In genomic region chr6:85449818-85450577, GRCh38 we compare ENCODE assay signal across 1 cellular context.
TF ChIP-seq lines count a peak whose summit lies in the region.

TSS of gene NT5E (plus strand) at chr6:85450083. CDS start at chr6:85450140, 57 bp downstream.

TF ChIP-seq in HepG2, 621 proteins besides CTCF, POLR2A, EP300 and RAD21 (continued from another document and continues in another):
- no peak for TF ChIP-seq GLMP (CRISPR knock-in tag; IDR thresholded peaks at IDR 0.05; ENCODE audit: borderline replicate concordance)
- TF ChIP-seq ZNF781 (CRISPR knock-in tag; IDR thresholded peaks at IDR 0.05; ENCODE audit: borderline replicate concordance, not compliant biosample characterization), result peak; percentile 77
- no peak for TF ChIP-seq ELF1 (CRISPR knock-in tag; IDR thresholded peaks at IDR 0.05)
- TF ChIP-seq, protein P1, sequence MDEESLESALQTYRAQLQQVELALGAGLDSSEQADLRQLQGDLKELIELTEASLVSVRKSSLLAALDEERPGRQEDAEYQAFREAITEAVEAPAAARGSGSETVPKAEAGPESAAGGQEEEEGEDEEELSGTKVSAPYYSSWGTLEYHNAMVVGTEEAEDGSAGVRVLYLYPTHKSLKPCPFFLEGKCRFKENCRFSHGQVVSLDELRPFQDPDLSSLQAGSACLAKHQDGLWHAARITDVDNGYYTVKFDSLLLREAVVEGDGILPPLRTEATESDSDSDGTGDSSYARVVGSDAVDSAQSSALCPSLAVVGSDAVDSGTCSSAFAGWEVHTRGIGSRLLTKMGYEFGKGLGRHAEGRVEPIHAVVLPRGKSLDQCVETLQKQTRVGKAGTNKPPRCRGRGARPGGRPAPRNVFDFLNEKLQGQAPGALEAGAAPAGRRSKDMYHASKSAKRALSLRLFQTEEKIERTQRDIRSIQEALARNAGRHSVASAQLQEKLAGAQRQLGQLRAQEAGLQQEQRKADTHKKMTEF (CRISPR knock-in tag; IDR thresholded peaks at IDR 0.05), result peak; percentile 88
- TF ChIP-seq FOXA1 (IDR thresholded peaks at IDR 0.05), result no peak
- TF ChIP-seq FOXA1 (CRISPR knock-in tag; IDR thresholded peaks at IDR 0.05), result no peak
- TF ChIP-seq, protein P2, sequence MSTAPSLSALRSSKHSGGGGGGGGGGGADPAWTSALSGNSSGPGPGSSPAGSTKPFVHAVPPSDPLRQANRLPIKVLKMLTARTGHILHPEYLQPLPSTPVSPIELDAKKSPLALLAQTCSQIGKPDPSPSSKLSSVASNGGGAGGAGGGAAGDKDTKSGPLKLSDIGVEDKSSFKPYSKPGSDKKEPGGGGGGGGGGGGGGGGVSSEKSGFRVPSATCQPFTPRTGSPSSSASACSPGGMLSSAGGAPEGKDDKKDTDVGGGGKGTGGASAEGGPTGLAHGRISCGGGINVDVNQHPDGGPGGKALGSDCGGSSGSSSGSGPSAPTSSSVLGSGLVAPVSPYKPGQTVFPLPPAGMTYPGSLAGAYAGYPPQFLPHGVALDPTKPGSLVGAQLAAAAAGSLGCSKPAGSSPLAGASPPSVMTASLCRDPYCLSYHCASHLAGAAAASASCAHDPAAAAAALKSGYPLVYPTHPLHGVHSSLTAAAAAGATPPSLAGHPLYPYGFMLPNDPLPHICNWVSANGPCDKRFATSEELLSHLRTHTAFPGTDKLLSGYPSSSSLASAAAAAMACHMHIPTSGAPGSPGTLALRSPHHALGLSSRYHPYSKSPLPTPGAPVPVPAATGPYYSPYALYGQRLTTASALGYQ (CRISPR knock-in tag; IDR thresholded peaks at IDR 0.05), result peak; percentile 42; the same call in 1 of the 2 replicates
- no peak for TF ChIP-seq ZNF580 (CRISPR knock-in tag; IDR thresholded peaks at IDR 0.05; ENCODE audit: borderline replicate concordance, low read depth)
- no peak for TF ChIP-seq THAP9 (CRISPR knock-in tag; IDR thresholded peaks at IDR 0.05; ENCODE audit: borderline replicate concordance)
- TF ChIP-seq, protein P3, sequence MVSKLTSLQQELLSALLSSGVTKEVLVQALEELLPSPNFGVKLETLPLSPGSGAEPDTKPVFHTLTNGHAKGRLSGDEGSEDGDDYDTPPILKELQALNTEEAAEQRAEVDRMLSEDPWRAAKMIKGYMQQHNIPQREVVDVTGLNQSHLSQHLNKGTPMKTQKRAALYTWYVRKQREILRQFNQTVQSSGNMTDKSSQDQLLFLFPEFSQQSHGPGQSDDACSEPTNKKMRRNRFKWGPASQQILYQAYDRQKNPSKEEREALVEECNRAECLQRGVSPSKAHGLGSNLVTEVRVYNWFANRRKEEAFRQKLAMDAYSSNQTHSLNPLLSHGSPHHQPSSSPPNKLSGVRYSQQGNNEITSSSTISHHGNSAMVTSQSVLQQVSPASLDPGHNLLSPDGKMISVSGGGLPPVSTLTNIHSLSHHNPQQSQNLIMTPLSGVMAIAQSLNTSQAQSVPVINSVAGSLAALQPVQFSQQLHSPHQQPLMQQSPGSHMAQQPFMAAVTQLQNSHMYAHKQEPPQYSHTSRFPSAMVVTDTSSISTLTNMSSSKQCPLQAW (CRISPR knock-in tag; IDR thresholded peaks at IDR 0.05), result peak; percentile 74; the same call in 1 of the 2 replicates
- TF ChIP-seq IRF2 (CRISPR knock-in tag; IDR thresholded peaks at IDR 0.05), result peak; percentile 67
- TF ChIP-seq ZNF552 (CRISPR knock-in tag; IDR thresholded peaks at IDR 0.05; ENCODE audit: borderline replicate concordance), result no peak
- TF ChIP-seq ZNF563 (CRISPR knock-in tag; IDR thresholded peaks at IDR 0.05), result peak; percentile 46; the same call in 1 of the 2 replicates
- no peak for TF ChIP-seq AGO1 (IDR thresholded peaks at IDR 0.05; ENCODE audit: low read depth, low read length, poor library complexity, severe bottlenecking)
- peak; percentile 86 for TF ChIP-seq KDM2A (CRISPR knock-in tag; IDR thresholded peaks at IDR 0.05; ENCODE audit: borderline replicate concordance, low read depth)
- TF ChIP-seq ATAD3A (CRISPR knock-in tag; IDR thresholded peaks at IDR 0.05), result no peak
- TF ChIP-seq MEIS1 (CRISPR knock-in tag; IDR thresholded peaks at IDR 0.05; ENCODE audit: borderline replicate concordance), result peak; percentile 62; the same call in 1 of the 2 replicates
- TF ChIP-seq ZNF616 (CRISPR knock-in tag; IDR thresholded peaks at IDR 0.05; ENCODE audit: low read depth), result no peak; the same call in 1 of the 2 replicates
- no peak for TF ChIP-seq ZNF180 (CRISPR knock-in tag; IDR thresholded peaks at IDR 0.05; ENCODE audit: borderline replicate concordance, low read depth)
- TF ChIP-seq CBX5 (CRISPR knock-in tag; IDR thresholded peaks at IDR 0.05; ENCODE audit: borderline replicate concordance), result peak; percentile 41; the same call in 1 of the 2 replicates
- peak; percentile 73; the same call in 1 of the 2 replicates for TF ChIP-seq ZNF235 (CRISPR knock-in tag; IDR thresholded peaks at IDR 0.05; ENCODE audit: borderline replicate concordance)
- 0 out of 2 replicates have a peak, but pooled peaks have one; percentile 15 for TF ChIP-seq MAF1 (CRISPR knock-in tag; IDR thresholded peaks at IDR 0.05; ENCODE audit: borderline replicate concordance)
- no peak for TF ChIP-seq ZNF121 (CRISPR knock-in tag; IDR thresholded peaks at IDR 0.05)
- TF ChIP-seq DNMT3B (CRISPR knock-in tag; conservative IDR thresholded peaks at IDR 0.05), result no peak
- TF ChIP-seq RELA (CRISPR knock-in tag; IDR thresholded peaks at IDR 0.05), result no peak
- TF ChIP-seq HMG20A (CRISPR knock-in tag; IDR thresholded peaks at IDR 0.05; ENCODE audit: borderline replicate concordance), result no peak
- TF ChIP-seq MIER3 (CRISPR knock-in tag; IDR thresholded peaks at IDR 0.05; ENCODE audit: borderline replicate concordance), result 0 out of 2 replicates have a peak, but pooled peaks have one; percentile 18
- TF ChIP-seq ZNF710 (CRISPR knock-in tag; IDR thresholded peaks at IDR 0.05; ENCODE audit: borderline replicate concordance), result peak; percentile 29; the same call in 1 of the 2 replicates
- TF ChIP-seq ZNF44 (CRISPR knock-in tag; IDR thresholded peaks at IDR 0.05), result no peak
- peak; percentile 71 for TF ChIP-seq ZNF274 (CRISPR knock-in tag; IDR thresholded peaks at IDR 0.05)
- peak; percentile 17; the same call in 1 of the 2 replicates for TF ChIP-seq ZBTB14 (CRISPR knock-in tag; IDR thresholded peaks at IDR 0.05)
- TF ChIP-seq SIX1 (CRISPR knock-in tag; IDR thresholded peaks at IDR 0.05; ENCODE audit: borderline replicate concordance), result 0 out of 2 replicates have a peak, but pooled peaks have one; percentile 9
- TF ChIP-seq, protein P4, sequence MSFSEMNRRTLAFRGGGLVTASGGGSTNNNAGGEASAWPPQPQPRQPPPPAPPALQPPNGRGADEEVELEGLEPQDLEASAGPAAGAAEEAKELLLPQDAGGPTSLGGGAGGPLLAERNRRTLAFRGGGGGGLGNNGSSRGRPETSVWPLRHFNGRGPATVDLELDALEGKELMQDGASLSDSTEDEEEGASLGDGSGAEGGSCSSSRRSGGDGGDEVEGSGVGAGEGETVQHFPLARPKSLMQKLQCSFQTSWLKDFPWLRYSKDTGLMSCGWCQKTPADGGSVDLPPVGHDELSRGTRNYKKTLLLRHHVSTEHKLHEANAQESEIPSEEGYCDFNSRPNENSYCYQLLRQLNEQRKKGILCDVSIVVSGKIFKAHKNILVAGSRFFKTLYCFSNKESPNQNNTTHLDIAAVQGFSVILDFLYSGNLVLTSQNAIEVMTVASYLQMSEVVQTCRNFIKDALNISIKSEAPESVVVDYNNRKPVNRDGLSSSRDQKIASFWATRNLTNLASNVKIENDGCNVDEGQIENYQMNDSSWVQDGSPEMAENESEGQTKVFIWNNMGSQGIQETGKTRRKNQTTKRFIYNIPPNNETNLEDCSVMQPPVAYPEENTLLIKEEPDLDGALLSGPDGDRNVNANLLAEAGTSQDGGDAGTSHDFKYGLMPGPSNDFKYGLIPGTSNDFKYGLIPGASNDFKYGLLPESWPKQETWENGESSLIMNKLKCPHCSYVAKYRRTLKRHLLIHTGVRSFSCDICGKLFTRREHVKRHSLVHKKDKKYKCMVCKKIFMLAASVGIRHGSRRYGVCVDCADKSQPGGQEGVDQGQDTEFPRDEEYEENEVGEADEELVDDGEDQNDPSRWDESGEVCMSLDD (CRISPR knock-in tag; IDR thresholded peaks at IDR 0.05; ENCODE audit: borderline replicate concordance), result peak; percentile 64; the same call in 1 of the 2 replicates
- TF ChIP-seq ZNF138 (CRISPR knock-in tag; IDR thresholded peaks at IDR 0.05; ENCODE audit: low read depth), result peak; percentile 58; the same call in 1 of the 2 replicates
- TF ChIP-seq ZNF296 (CRISPR knock-in tag; conservative IDR thresholded peaks at IDR 0.05), result no peak
- peak; percentile 68; the same call in 1 of the 2 replicates for TF ChIP-seq ZFY (CRISPR knock-in tag; IDR thresholded peaks at IDR 0.05)
- TF ChIP-seq JUNB (CRISPR knock-in tag; IDR thresholded peaks at IDR 0.05; ENCODE audit: borderline replicate concordance), result no peak
- 0 out of 2 replicates have a peak, but pooled peaks have one; percentile 28 for TF ChIP-seq ZBTB7B (CRISPR knock-in tag; IDR thresholded peaks at IDR 0.05)
- TF ChIP-seq, protein P5, sequence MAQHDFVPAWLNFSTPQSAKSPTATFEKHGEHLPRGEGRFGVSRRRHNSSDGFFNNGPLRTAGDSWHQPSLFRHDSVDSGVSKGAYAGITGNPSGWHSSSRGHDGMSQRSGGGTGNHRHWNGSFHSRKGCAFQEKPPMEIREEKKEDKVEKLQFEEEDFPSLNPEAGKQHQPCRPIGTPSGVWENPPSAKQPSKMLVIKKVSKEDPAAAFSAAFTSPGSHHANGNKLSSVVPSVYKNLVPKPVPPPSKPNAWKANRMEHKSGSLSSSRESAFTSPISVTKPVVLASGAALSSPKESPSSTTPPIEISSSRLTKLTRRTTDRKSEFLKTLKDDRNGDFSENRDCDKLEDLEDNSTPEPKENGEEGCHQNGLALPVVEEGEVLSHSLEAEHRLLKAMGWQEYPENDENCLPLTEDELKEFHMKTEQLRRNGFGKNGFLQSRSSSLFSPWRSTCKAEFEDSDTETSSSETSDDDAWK (CRISPR knock-in tag; IDR thresholded peaks at IDR 0.05), result no peak
- no peak for TF ChIP-seq ZNF615 (CRISPR knock-in tag; IDR thresholded peaks at IDR 0.05; ENCODE audit: borderline replicate concordance)
- TF ChIP-seq CHD2 (IDR thresholded peaks at IDR 0.05; ENCODE audit: low read depth, low read length), result no peak
- no peak for TF ChIP-seq TCF7L2 (IDR thresholded peaks at IDR 0.05; ENCODE audit: low read depth, low read length)
- TF ChIP-seq REXO4 (CRISPR knock-in tag; IDR thresholded peaks at IDR 0.05; ENCODE audit: borderline replicate concordance), result no peak
- no peak for TF ChIP-seq GATA4 (IDR thresholded peaks at IDR 0.05; ENCODE audit: borderline replicate concordance, low read depth)
- TF ChIP-seq ZNF253 (CRISPR knock-in tag; IDR thresholded peaks at IDR 0.05; ENCODE audit: borderline replicate concordance), result peak; percentile 80; the same call in 1 of the 2 replicates
- no peak for TF ChIP-seq ZNF790 (CRISPR knock-in tag; IDR thresholded peaks at IDR 0.05; ENCODE audit: borderline replicate concordance)
